ENCODE assay signal across 29 cellular contexts in the genomic region with DNA sequence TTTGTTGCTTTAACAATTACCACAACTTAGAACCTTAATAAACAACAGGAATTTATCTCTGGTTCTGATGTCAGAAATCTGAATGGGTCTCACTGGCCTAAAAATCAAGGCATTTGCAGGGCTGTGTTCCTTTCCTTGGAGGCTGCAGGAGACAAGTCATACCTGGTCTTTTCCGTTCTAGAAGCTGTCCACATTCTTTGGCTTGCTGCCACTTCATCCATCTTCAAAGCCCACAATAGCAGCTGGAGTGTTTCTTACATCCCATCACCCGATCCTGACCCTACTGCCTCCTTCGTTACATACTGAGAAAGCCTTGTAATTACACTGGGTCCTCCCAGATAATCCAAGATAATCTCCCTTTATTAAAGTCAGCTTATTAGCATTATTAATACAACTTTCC. TPM values are rescaled to one million over a fixed set of nuclear protein-coding genes. Genes with fewer than 3 reads are reported as not detected.
A peak's percentile ranks its signal among the peaks of the same experiment; 100 is the strongest.
DNase-seq lines count a peak whose midpoint lies in the region; ATAC-seq, FAIRE-seq and TF ChIP-seq lines count a peak whose summit lies in the region.
"Had no signal": no experiment of that assay in that cellular context is flagged by ENCODE, and none has a peak within 500 bp of the region (broad histone marks: within the 10 kb centered on the region; RNA-seq: fewer than 3 reads in every experiment).

No MANE protein-coding gene starts in this region.

- peaks cover 40% of the 10 kb centered on the region for H3K4me1 ChIP-seq in keratinocyte (ENCODE audit: control insufficient read depth, extremely low read depth, insufficient read depth, low read length)
- H3K4me1 ChIP-seq: A549; BLaER1 treated with 17β-estradiol and CSF1 and Interleukin-3, amounts not matched to agents 10 nM and 100 nM; Peyer's patch; SJCRH30 had no signal

- dilution Hi-C loops in keratinocyte (cut with MboI; ENCODE audit: extremely low pct_ligation_motif_present, low sequenced_read_pairs), result no loop called here

- H3K36me3 ChIP-seq in keratinocyte (ENCODE audit: control insufficient read depth in 2 of 2, extremely low read depth in 1 of 2, insufficient read depth in 2 of 2, low read length in 2 of 2), result no peaks in the 10 kb centered on the region
- H3K36me3 ChIP-seq: BLaER1 treated with 17β-estradiol and CSF1 and Interleukin-3, amounts not matched to agents 10 nM and 100 nM; Peyer's patch; SJCRH30 had no signal

- no peaks in the 10 kb centered on the region for H3K9me1 ChIP-seq in keratinocyte (ENCODE audit: control insufficient read depth, extremely low read depth, insufficient read depth, low read length)

- H3K4me2 ChIP-seq in keratinocyte (ENCODE audit: control insufficient read depth, extremely low read depth, insufficient read depth, low read depth, low read length), result peak overlapping the region; percentile 20
- H3K4me2 ChIP-seq: A549; BLaER1 treated with 17β-estradiol and CSF1 and Interleukin-3, amounts not matched to agents 10 nM and 100 nM had no signal

- peaks cover 6% of the 10 kb centered on the region for H3K79me2 ChIP-seq in keratinocyte (ENCODE audit: control insufficient read depth, insufficient read depth, low read length)

- H3K4me3 ChIP-seq in keratinocyte (ENCODE audit: control insufficient read depth in 2 of 3, extremely low read depth in 1 of 3, insufficient read depth in 2 of 3, low read depth in 1 of 3, low read length in 3 of 3), result no peak overlapping the region
- H3K4me3 ChIP-seq: A549; BLaER1 treated with 17β-estradiol and CSF1 and Interleukin-3, amounts not matched to agents 10 nM and 100 nM; Peyer's patch; SJCRH30 had no signal

- no peak overlapping the region for H2AFZ ChIP-seq in keratinocyte (ENCODE audit: control insufficient read depth, low read length)

- DNase-seq in Daoy (ENCODE audit: low read depth) (peak; percentile 49), NCI-H524 (lab: John Stamatoyannopoulos, UW) (peak; percentile 18 to 26), RPMI8226 (peak; percentile 67), keratinocyte (ENCODE audit: low read depth, low spot score) (peak; percentile 46), DMS114 treated with DMSO at 0.1 percent for 48 hours (lab: John Stamatoyannopoulos, UW; ENCODE audit: unreplicated experiment) (no peak), COR-L47 (lab: John Stamatoyannopoulos, UW) (no peak)
- DNase-seq: AML-193; CD4-positive, alpha-beta T cell; DMS79; HCEC 1CT; Kasumi-1; NCI-H2029; NCI-H2171; NCI-H226; NCI-H510A; NCI-H748 treated with DMSO at 0.1 percent for 48 hours; Peyer's patch; SJCRH30; T-helper 17 cell had no signal

- no peak overlapping the region for H3K9ac ChIP-seq in keratinocyte (ENCODE audit: control insufficient read depth, extremely low read depth, insufficient read depth, low read length)
- H3K9ac ChIP-seq: BLaER1 treated with 17β-estradiol and CSF1 and Interleukin-3, amounts not matched to agents 10 nM and 100 nM had no signal

- ATAC-seq in GM21423 (IDR thresholded peaks at IDR 0.05; ENCODE audit: unreplicated experiment), result no peak
- ATAC-seq: A549, HepG2, Right ventricle myocardium inferior, SK-N-SH treated with all-trans-retinoic acid at 6 μM for 48 hours, T-helper 17 cell had no signal

- peak; percentile 84 for FAIRE-seq in keratinocyte (lab: Jason Lieb, UNC)
- FAIRE-seq: A549, GM12892, H1, HepG2 had no signal

- H3K9me3 ChIP-seq in keratinocyte (ENCODE audit: control insufficient read depth, low read depth, low read length), result no peaks in the 10 kb centered on the region
- H3K9me3 ChIP-seq: A549; BLaER1 treated with 17β-estradiol and CSF1 and Interleukin-3, amounts not matched to agents 10 nM and 100 nM; Peyer's patch; SJCRH30 had no signal

- TF ChIP-seq CTCF in keratinocyte (optimal IDR thresholded peaks at IDR 0.05 in 1 of 3, IDR thresholded peaks at IDR 0.05 in 1 of 3, conservative IDR thresholded peaks at IDR 0.05 in 1 of 3; ENCODE audit: extremely low read depth in 1 of 3, insufficient read depth in 2 of 3, low read length in 3 of 3), result no peak

- H4K20me1 ChIP-seq in keratinocyte (ENCODE audit: control insufficient read depth, extremely low read depth, insufficient read depth, low read length), result no peaks in the 10 kb centered on the region
- H4K20me1 ChIP-seq: BLaER1 treated with 17β-estradiol and CSF1 and Interleukin-3, amounts not matched to agents 10 nM and 100 nM had no signal

- no peaks in the 10 kb centered on the region for H3K27me3 ChIP-seq in keratinocyte (ENCODE audit: control insufficient read depth, extremely low read depth, insufficient read depth, low read length)
- H3K27me3 ChIP-seq: BLaER1 treated with 17β-estradiol and CSF1 and Interleukin-3, amounts not matched to agents 10 nM and 100 nM; Peyer's patch; SJCRH30 had no signal

- peak overlapping the region; percentile 69 for H3K27ac ChIP-seq in keratinocyte (ENCODE audit: control insufficient read depth, insufficient read depth, low read length)
- H3K27ac ChIP-seq: A549; BLaER1 treated with 17β-estradiol and CSF1 and Interleukin-3, amounts not matched to agents 10 nM and 100 nM; Peyer's patch; SJCRH30 had no signal

RNA-seq across cellular contexts. Expression of a gene that starts 18.1 kb away (rescaled TPM):
- total RNA-seq in Daoy (2014; rRNA removed; shearing (Covaris generic)), result 4.1 and 4.9 TPM in 2 replicates
- polyA plus RNA-seq in keratinocyte, result 16.3 to 23.4 TPM (median 19.2 TPM) in 3 replicates
- 2.5 TPM for polyA plus RNA-seq in keratinocyte (2011; ENCODE audit: low read depth)
- 17.6 and 20.0 TPM in 2 replicates for polyA plus RNA-seq in keratinocyte (2011; cell fraction: cytosol; rRNA removed)
- polyA plus RNA-seq in keratinocyte (2011; cell fraction: nucleus; rRNA removed), result 20.6 and 21.5 TPM in 2 replicates
- polyA plus RNA-seq in keratinocyte (2012; ENCODE audit: low replicate concordance), result 2.0 and 19.9 TPM in 2 replicates
- 8.5 to 33.8 TPM (median 26.2 TPM) in 3 replicates for polyA minus RNA-seq in keratinocyte
- 19.6 TPM for polyA minus RNA-seq in keratinocyte (2011; cell fraction: cytosol; rRNA and poly(A)+ RNA removed)
- polyA minus RNA-seq in keratinocyte (2011; cell fraction: nucleus; rRNA and poly(A)+ RNA removed), result 59.7 and 70.4 TPM in 2 replicates
- total RNA-seq: CD4-positive, alpha-beta T cell; HepG2; HT-29; M059J; Peyer's patch; Right ventricle myocardium inferior; SJCRH30; T-helper 17 cell had no signal
- polyA plus RNA-seq: HepG2 had no signal

Comparison
In these comparisons a context has a peak if more than half of its experiments do, and no peak if none do; other contexts are left out.
1. DNase-seq: peak in Daoy (single experiment), NCI-H524 (2 of 2), RPMI8226 (single experiment) and keratinocyte (single experiment); none in DMS114 treated with DMSO at 0.1 percent for 48 hours (single experiment) and COR-L47 (single experiment).